In genomic region chrX:78592030-78592429, GRCh38 we compare ENCODE assay signal across 9 cellular contexts.
"Had no signal": no experiment of that assay in that cellular context is flagged by ENCODE, and none has a peak within 500 bp of the region (broad histone marks: within the 10 kb centered on the region; RNA-seq: fewer than 3 reads in every experiment).

No MANE protein-coding gene starts in this region.

- H3K4me3 Mint-ChIP-seq: H9 had no signal

- H3K4me2 ChIP-seq: KMS-11 had no signal

- H2AFZ ChIP-seq: GM23248 had no signal

- DNase-seq: GM23248, GOT3, H9, HCEC 1CT, Karpas-422, KBM-7 had no signal

- H3K4me1 Mint-ChIP-seq: H9 had no signal

- H3K27ac ChIP-seq: GM23248, KMS-11 had no signal

- H3K4me3 ChIP-seq: GM23248 had no signal

- FAIRE-seq: H54, HTR-8/SVneo had no signal

- H3K9ac ChIP-seq: GM23248, KMS-11 had no signal
